ENCODE assay signal across 27 cellular contexts in genomic region chr22:32900856-32901255, GRCh38.
"Had no signal": no experiment of that assay in that cellular context is flagged by ENCODE, and none has a peak within 500 bp of the region (broad histone marks: within the 10 kb centered on the region; RNA-seq: fewer than 3 reads in every experiment).

No MANE protein-coding gene starts in this region.

- ATAC-seq: naive thymus-derived CD8-positive, alpha-beta T cell; natural killer cell treated with Interleukin-12 subunit alpha and Interleukin-12 subunit beta and Interleukin-15 and Interleukin-18, amount 100 ng/mL, for 72 hours; pancreas; psoas muscle; right cardiac atrium; right lobe of liver; stimulated activated effector memory CD8-positive, alpha-beta T cell treated with anti-CD3 and anti-CD28 coated beads, Interleukin-12 subunit alpha, Interleukin-12 subunit beta, amount 100 ng/mL, for 72 hours; stimulated activated naive B cell treated with anti-CD40 and anti-IgM and Interleukin-4, amounts not matched to agents 10 μg/mL and 1 μg/mL and 100 μg/mL, for 72 hours had no signal

- FAIRE-seq: pancreas, small intestine had no signal

- H3K4me1 ChIP-seq: pancreas, psoas muscle, right lobe of liver, tibial artery, transverse colon, upper lobe of left lung, vagina had no signal

- H3K36me3 ChIP-seq: neutrophil, pancreas, right lobe of liver, sigmoid colon, stomach, thoracic aorta, tibial artery, transverse colon, upper lobe of left lung, vagina had no signal

- H3K27me3 ChIP-seq: neutrophil, pancreas, right lobe of liver, sigmoid colon, stomach, tibial artery, transverse colon, upper lobe of left lung, vagina had no signal

- H3K36me3 Mint-ChIP-seq: naive thymus-derived CD8-positive, alpha-beta T cell; natural killer cell treated with Interleukin-12 subunit alpha and Interleukin-12 subunit beta and Interleukin-15 and Interleukin-18, amount 100 ng/mL, for 72 hours; stimulated activated effector memory CD8-positive, alpha-beta T cell treated with anti-CD3 and anti-CD28 coated beads, Interleukin-12 subunit alpha, Interleukin-12 subunit beta, amount 100 ng/mL, for 72 hours; stimulated activated naive B cell treated with anti-CD40 and anti-IgM and Interleukin-4, amounts not matched to agents 10 μg/mL and 1 μg/mL and 100 μg/mL, for 72 hours had no signal

- H3K27ac ChIP-seq: neutrophil, pancreas, psoas muscle, right lobe of liver, sigmoid colon, stomach, thoracic aorta, tibial artery, transverse colon, upper lobe of left lung, vagina had no signal

- DNase-seq: naive thymus-derived CD8-positive, alpha-beta T cell; nephron progenitor cell; nucleus accumbens; pancreas; psoas muscle; right cardiac atrium; right lobe of liver; sigmoid colon; small intestine; stimulated activated CD4-positive, alpha-beta T cell treated with anti-CD3 and anti-CD28 coated beads, Interleukin-15, amount 100 ng/mL, for 24 hours; stimulated activated CD4-positive, alpha-beta T cell treated with anti-CD3 and anti-CD28 coated beads, Interleukin-2, amount 100 ng/mL, for 24 hours; stimulated activated CD4-positive, alpha-beta T cell treated with anti-CD3 and anti-CD28 coated beads, Interleukin-2, amount 100 ng/mL, for 48 hours; stimulated activated CD4-positive, alpha-beta T cell treated with anti-CD3 and anti-CD28 coated beads, Interleukin-4, amount 100 ng/mL, for 24 hours; stimulated activated naive B cell treated with anti-CD40 and anti-IgM and Interleukin-4, amounts not matched to agents 10 μg/mL and 1 μg/mL and 100 μg/mL, for 72 hours; stimulated activated naive CD4-positive, alpha-beta T cell treated with Interleukin-2 at 50 U/mL for 16 hours; stomach; tibial artery; transverse colon; upper lobe of left lung had no signal

- H3K4me3 ChIP-seq: pancreas, psoas muscle, right lobe of liver, sigmoid colon, stomach, thoracic aorta, tibial artery, transverse colon, upper lobe of left lung, vagina had no signal

- H3K27ac Mint-ChIP-seq: naive thymus-derived CD8-positive, alpha-beta T cell; natural killer cell treated with Interleukin-12 subunit alpha and Interleukin-12 subunit beta and Interleukin-15 and Interleukin-18, amount 100 ng/mL, for 72 hours; nephron progenitor cell; progenitor cell of endocrine pancreas; stimulated activated effector memory CD8-positive, alpha-beta T cell treated with anti-CD3 and anti-CD28 coated beads, Interleukin-12 subunit alpha, Interleukin-12 subunit beta, amount 100 ng/mL, for 72 hours; stimulated activated naive B cell treated with anti-CD40 and anti-IgM and Interleukin-4, amounts not matched to agents 10 μg/mL and 1 μg/mL and 100 μg/mL, for 72 hours; stimulated activated naive CD8-positive, alpha-beta T cell treated with anti-CD3 and anti-CD28 coated beads, Interleukin-15, Interleukin-2, amounts not matched to agents 100 ng/mL and 50 ng/mL, for 24 hours had no signal

- H3K9me3 Mint-ChIP-seq: naive thymus-derived CD8-positive, alpha-beta T cell; natural killer cell treated with Interleukin-12 subunit alpha and Interleukin-12 subunit beta and Interleukin-15 and Interleukin-18, amount 100 ng/mL, for 72 hours; nephron progenitor cell; neural crest cell; stimulated activated effector memory CD8-positive, alpha-beta T cell treated with anti-CD3 and anti-CD28 coated beads, Interleukin-12 subunit alpha, Interleukin-12 subunit beta, amount 100 ng/mL, for 72 hours; stimulated activated naive B cell treated with anti-CD40 and anti-IgM and Interleukin-4, amounts not matched to agents 10 μg/mL and 1 μg/mL and 100 μg/mL, for 72 hours; stimulated activated naive CD8-positive, alpha-beta T cell treated with anti-CD3 and anti-CD28 coated beads, Interleukin-15, Interleukin-2, amounts not matched to agents 100 ng/mL and 50 ng/mL, for 24 hours had no signal

- H3K9me3 ChIP-seq: neutrophil, pancreas, psoas muscle, right lobe of liver, sigmoid colon, stomach, thoracic aorta, tibial artery, transverse colon, upper lobe of left lung, vagina had no signal
